1 cellular context compared by ENCODE assay signal in genomic region chr19:41859618-41860418, GRCh38.
TF ChIP-seq lines count a peak whose summit lies in the region.

RPS19 (plus strand) TSS chr19:41860255; CDS start chr19:41860775, 520 bp downstream.

TF ChIP-seq in HepG2, 621 proteins besides CTCF, POLR2A, EP300 and RAD21 (continued from another document and continues in another):
- TF ChIP-seq, protein P1, sequence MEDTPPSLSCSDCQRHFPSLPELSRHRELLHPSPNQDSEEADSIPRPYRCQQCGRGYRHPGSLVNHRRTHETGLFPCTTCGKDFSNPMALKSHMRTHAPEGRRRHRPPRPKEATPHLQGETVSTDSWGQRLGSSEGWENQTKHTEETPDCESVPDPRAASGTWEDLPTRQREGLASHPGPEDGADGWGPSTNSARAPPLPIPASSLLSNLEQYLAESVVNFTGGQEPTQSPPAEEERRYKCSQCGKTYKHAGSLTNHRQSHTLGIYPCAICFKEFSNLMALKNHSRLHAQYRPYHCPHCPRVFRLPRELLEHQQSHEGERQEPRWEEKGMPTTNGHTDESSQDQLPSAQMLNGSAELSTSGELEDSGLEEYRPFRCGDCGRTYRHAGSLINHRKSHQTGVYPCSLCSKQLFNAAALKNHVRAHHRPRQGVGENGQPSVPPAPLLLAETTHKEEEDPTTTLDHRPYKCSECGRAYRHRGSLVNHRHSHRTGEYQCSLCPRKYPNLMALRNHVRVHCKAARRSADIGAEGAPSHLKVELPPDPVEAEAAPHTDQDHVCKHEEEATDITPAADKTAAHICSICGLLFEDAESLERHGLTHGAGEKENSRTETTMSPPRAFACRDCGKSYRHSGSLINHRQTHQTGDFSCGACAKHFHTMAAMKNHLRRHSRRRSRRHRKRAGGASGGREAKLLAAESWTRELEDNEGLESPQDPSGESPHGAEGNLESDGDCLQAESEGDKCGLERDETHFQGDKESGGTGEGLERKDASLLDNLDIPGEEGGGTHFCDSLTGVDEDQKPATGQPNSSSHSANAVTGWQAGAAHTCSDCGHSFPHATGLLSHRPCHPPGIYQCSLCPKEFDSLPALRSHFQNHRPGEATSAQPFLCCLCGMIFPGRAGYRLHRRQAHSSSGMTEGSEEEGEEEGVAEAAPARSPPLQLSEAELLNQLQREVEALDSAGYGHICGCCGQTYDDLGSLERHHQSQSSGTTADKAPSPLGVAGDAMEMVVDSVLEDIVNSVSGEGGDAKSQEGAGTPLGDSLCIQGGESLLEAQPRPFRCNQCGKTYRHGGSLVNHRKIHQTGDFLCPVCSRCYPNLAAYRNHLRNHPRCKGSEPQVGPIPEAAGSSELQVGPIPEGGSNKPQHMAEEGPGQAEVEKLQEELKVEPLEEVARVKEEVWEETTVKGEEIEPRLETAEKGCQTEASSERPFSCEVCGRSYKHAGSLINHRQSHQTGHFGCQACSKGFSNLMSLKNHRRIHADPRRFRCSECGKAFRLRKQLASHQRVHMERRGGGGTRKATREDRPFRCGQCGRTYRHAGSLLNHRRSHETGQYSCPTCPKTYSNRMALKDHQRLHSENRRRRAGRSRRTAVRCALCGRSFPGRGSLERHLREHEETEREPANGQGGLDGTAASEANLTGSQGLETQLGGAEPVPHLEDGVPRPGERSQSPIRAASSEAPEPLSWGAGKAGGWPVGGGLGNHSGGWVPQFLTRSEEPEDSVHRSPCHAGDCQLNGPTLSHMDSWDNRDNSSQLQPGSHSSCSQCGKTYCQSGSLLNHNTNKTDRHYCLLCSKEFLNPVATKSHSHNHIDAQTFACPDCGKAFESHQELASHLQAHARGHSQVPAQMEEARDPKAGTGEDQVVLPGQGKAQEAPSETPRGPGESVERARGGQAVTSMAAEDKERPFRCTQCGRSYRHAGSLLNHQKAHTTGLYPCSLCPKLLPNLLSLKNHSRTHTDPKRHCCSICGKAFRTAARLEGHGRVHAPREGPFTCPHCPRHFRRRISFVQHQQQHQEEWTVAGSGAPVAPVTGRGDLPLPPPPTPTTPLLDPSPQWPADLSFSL (CRISPR knock-in tag; IDR thresholded peaks at IDR 0.05), result no peak
- TF ChIP-seq CREB1 (IDR thresholded peaks at IDR 0.05) (peak; percentile 60), CREB1 (CRISPR knock-in tag; IDR thresholded peaks at IDR 0.05) (peak; percentile 85), MTA1 (CRISPR knock-in tag; IDR thresholded peaks at IDR 0.05; ENCODE audit: borderline replicate concordance) (peak; percentile 64; the same call in 1 of the 2 replicates), HHEX (CRISPR knock-in tag; IDR thresholded peaks at IDR 0.05) (no peak), MAFK (conservative IDR thresholded peaks at IDR 0.05 in 1 of 2, IDR thresholded peaks at IDR 0.05 in 1 of 2; ENCODE audit: low read length in 2 of 2) (no peak), FIP1L1 (IDR thresholded peaks at IDR 0.05; ENCODE audit: borderline replicate concordance, insufficient read depth, low read depth, low read length) (0 out of 2 replicates have a peak, but pooled peaks have one; percentile 24), ZNF878 (CRISPR knock-in tag; IDR thresholded peaks at IDR 0.05) (0 out of 2 replicates have a peak, but pooled peaks have one; percentile 56), EED (CRISPR knock-in tag; IDR thresholded peaks at IDR 0.05) (peak; percentile 45; the same call in 1 of the 2 replicates), ZNF615 (CRISPR knock-in tag; IDR thresholded peaks at IDR 0.05; ENCODE audit: borderline replicate concordance) (0 out of 2 replicates have a peak, but pooled peaks have one; percentile 37), KAT7 (CRISPR knock-in tag; IDR thresholded peaks at IDR 0.05; ENCODE audit: borderline replicate concordance) (no peak), SNAI1 (CRISPR knock-in tag; IDR thresholded peaks at IDR 0.05; ENCODE audit: borderline replicate concordance) (no peak; the same call in 1 of the 2 replicates), ZBTB7B (CRISPR knock-in tag; IDR thresholded peaks at IDR 0.05) (peak; percentile 92), TAF1 (CRISPR knock-in tag; IDR thresholded peaks at IDR 0.05) (peak; percentile 93), RFX3 (CRISPR knock-in tag; IDR thresholded peaks at IDR 0.05) (0 out of 2 replicates have a peak, but pooled peaks have one; percentile 6), ATF1 (CRISPR knock-in tag; IDR thresholded peaks at IDR 0.05) (peak; percentile 85), ZFAT (CRISPR knock-in tag; conservative IDR thresholded peaks at IDR 0.05) (no peak; the same call in 1 of the 2 replicates), KLF16 (CRISPR knock-in tag; IDR thresholded peaks at IDR 0.05) (no peak; a peak in 1 of 4 replicates), CCAR2 (optimal IDR thresholded peaks at IDR 0.05; ENCODE audit: low read depth, low read length) (no peak), ZNF441 (CRISPR knock-in tag; IDR thresholded peaks at IDR 0.05; ENCODE audit: borderline replicate concordance) (peak; percentile 69; the same call in 1 of the 2 replicates), CSRNP1 (CRISPR knock-in tag; IDR thresholded peaks at IDR 0.05) (no peak), ZNF7 (CRISPR knock-in tag; IDR thresholded peaks at IDR 0.05) (no peak), ZBTB25 (CRISPR knock-in tag; IDR thresholded peaks at IDR 0.05) (peak; percentile 95), SNAPC5 (CRISPR knock-in tag; IDR thresholded peaks at IDR 0.05; ENCODE audit: borderline replicate concordance) (peak; percentile 77; the same call in 1 of the 2 replicates), SP140L (CRISPR knock-in tag; IDR thresholded peaks at IDR 0.05; ENCODE audit: borderline replicate concordance) (no peak), RAD51 (IDR thresholded peaks at IDR 0.05; ENCODE audit: borderline replicate concordance) (no peak), ELK4 (CRISPR knock-in tag; IDR thresholded peaks at IDR 0.05; ENCODE audit: borderline replicate concordance) (peak; percentile 40; the same call in 1 of the 2 replicates), ZSCAN9 (CRISPR knock-in tag; IDR thresholded peaks at IDR 0.05; ENCODE audit: borderline replicate concordance) (no peak), GATA4 (IDR thresholded peaks at IDR 0.05; ENCODE audit: borderline replicate concordance, low read depth) (no peak), ZFP36L2 (CRISPR knock-in tag; IDR thresholded peaks at IDR 0.05) (no peak), NAIF1 (CRISPR knock-in tag; IDR thresholded peaks at IDR 0.05; ENCODE audit: borderline replicate concordance) (peak; percentile 57; the same call in 1 of the 2 replicates), ZNF343 (CRISPR knock-in tag; IDR thresholded peaks at IDR 0.05) (no peak)
- TF ChIP-seq, protein P2, sequence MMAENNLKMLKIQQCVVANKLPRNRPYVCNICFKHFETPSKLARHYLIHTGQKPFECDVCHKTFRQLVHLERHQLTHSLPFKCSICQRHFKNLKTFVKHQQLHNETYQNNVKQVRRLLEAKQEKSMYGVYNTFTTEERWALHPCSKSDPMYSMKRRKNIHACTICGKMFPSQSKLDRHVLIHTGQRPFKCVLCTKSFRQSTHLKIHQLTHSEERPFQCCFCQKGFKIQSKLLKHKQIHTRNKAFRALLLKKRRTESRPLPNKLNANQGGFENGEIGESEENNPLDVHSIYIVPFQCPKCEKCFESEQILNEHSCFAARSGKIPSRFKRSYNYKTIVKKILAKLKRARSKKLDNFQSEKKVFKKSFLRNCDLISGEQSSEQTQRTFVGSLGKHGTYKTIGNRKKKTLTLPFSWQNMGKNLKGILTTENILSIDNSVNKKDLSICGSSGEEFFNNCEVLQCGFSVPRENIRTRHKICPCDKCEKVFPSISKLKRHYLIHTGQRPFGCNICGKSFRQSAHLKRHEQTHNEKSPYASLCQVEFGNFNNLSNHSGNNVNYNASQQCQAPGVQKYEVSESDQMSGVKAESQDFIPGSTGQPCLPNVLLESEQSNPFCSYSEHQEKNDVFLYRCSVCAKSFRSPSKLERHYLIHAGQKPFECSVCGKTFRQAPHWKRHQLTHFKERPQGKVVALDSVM (CRISPR knock-in tag; IDR thresholded peaks at IDR 0.05), result peak; percentile 18; the same call in 1 of the 2 replicates
- TF ChIP-seq, protein P3, sequence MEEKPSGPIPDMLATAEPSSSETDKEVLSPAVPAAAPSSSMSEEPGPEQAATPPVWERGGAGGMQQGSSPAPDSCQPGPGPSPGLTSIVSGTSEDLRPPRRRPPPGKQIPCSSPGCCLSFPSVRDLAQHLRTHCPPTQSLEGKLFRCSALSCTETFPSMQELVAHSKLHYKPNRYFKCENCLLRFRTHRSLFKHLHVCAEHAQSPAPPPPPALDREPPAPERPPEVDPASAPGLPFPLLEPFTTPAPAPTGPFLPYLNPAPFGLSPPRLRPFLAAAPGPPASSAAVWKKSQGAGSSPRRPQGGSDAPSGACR (CRISPR knock-in tag; IDR thresholded peaks at IDR 0.05), result 0 out of 2 replicates have a peak, but pooled peaks have one; percentile 27
- TF ChIP-seq, protein P4, sequence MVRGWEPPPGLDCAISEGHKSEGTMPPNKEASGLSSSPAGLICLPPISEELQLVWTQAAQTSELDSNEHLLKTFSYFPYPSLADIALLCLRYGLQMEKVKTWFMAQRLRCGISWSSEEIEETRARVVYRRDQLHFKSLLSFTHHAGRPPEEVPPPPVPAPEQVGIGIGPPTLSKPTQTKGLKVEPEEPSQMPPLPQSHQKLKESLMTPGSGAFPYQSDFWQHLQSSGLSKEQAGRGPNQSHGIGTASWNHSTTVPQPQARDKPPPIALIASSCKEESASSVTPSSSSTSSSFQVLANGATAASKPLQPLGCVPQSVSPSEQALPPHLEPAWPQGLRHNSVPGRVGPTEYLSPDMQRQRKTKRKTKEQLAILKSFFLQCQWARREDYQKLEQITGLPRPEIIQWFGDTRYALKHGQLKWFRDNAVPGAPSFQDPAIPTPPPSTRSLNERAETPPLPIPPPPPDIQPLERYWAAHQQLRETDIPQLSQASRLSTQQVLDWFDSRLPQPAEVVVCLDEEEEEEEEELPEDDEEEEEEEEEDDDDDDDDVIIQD (CRISPR knock-in tag; IDR thresholded peaks at IDR 0.05; ENCODE audit: low read depth), result no peak
- TF ChIP-seq, protein P5, sequence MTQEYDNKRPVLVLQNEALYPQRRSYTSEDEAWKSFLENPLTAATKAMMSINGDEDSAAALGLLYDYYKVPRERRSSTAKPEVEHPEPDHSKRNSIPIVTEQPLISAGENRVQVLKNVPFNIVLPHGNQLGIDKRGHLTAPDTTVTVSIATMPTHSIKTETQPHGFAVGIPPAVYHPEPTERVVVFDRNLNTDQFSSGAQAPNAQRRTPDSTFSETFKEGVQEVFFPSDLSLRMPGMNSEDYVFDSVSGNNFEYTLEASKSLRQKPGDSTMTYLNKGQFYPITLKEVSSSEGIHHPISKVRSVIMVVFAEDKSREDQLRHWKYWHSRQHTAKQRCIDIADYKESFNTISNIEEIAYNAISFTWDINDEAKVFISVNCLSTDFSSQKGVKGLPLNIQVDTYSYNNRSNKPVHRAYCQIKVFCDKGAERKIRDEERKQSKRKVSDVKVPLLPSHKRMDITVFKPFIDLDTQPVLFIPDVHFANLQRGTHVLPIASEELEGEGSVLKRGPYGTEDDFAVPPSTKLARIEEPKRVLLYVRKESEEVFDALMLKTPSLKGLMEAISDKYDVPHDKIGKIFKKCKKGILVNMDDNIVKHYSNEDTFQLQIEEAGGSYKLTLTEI (CRISPR knock-in tag; conservative IDR thresholded peaks at IDR 0.05), result no peak
- TF ChIP-seq, protein P6, sequence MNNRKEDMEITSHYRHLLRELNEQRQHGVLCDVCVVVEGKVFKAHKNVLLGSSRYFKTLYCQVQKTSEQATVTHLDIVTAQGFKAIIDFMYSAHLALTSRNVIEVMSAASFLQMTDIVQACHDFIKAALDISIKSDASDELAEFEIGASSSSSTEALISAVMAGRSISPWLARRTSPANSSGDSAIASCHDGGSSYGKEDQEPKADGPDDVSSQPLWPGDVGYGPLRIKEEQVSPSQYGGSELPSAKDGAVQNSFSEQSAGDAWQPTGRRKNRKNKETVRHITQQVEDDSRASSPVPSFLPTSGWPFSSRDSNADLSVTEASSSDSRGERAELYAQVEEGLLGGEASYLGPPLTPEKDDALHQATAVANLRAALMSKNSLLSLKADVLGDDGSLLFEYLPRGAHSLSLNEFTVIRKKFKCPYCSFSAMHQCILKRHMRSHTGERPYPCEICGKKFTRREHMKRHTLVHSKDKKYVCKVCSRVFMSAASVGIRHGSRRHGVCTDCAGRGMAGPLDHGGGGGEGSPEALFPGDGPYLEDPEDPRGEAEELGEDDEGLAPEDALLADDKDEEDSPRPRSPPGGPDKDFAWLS (CRISPR knock-in tag; IDR thresholded peaks at IDR 0.05; ENCODE audit: borderline replicate concordance), result no peak
- TF ChIP-seq, protein P7, sequence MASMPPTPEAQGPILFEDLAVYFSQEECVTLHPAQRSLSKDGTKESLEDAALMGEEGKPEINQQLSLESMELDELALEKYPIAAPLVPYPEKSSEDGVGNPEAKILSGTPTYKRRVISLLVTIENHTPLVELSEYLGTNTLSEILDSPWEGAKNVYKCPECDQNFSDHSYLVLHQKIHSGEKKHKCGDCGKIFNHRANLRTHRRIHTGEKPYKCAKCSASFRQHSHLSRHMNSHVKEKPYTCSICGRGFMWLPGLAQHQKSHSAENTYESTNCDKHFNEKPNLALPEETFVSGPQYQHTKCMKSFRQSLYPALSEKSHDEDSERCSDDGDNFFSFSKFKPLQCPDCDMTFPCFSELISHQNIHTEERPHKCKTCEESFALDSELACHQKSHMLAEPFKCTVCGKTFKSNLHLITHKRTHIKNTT (CRISPR knock-in tag; IDR thresholded peaks at IDR 0.05), result no peak
